ENCODE assay signal across 25 cellular contexts in genomic region chr17:21495281-21495680, GRCh38.
A peak's percentile ranks its signal among the peaks of the same experiment; 100 is the strongest.
DNase-seq lines count a peak whose midpoint lies in the region; ATAC-seq, FAIRE-seq and TF ChIP-seq lines count a peak whose summit lies in the region.
"Had no signal": no experiment of that assay in that cellular context is flagged by ENCODE, and none has a peak within 500 bp of the region (broad histone marks: within the 10 kb centered on the region; RNA-seq: fewer than 3 reads in every experiment).

No MANE protein-coding gene starts in this region.

- no peaks in the 10 kb centered on the region for H3K79me2 ChIP-seq in H1 (ENCODE audit: control insufficient read depth in 1 of 2, insufficient read depth in 2 of 2, low read length in 2 of 2)

- FAIRE-seq in H1 (lab: Jason Lieb, UNC), result no peak
- FAIRE-seq: endothelial cell of umbilical vein, GM12891, islet of Langerhans had no signal

- H3K4me1 ChIP-seq in BE2C (no peaks in the 10 kb centered on the region), H1 (replicated peaks in 1 of 4; ENCODE audit: control insufficient read depth in 3 of 4, insufficient read depth in 4 of 4, low read length in 3 of 4) (peaks cover 0 to 2% (median 0%) of the 10 kb centered on the region in 4 experiments; a peak in 2 of 7 replicates)
- H3K4me1 ChIP-seq: BLaER1 treated with 17β-estradiol and CSF1 and Interleukin-3, amounts not matched to agents 10 nM and 100 nM; breast epithelium; left lung; prostate gland; right lobe of liver; stomach had no signal

- H3K4me3 ChIP-seq in BE2C (ENCODE audit: low read depth, low read length), result no peak overlapping the region
- no peak overlapping the region for H3K4me3 ChIP-seq in H1 (ENCODE audit: extremely low read depth in 1 of 4, insufficient read depth in 2 of 4, low read depth in 3 of 4, low read length in 4 of 4)
- H3K4me3 ChIP-seq: BLaER1 treated with 17β-estradiol and CSF1 and Interleukin-3, amounts not matched to agents 10 nM and 100 nM; breast epithelium; left lung; prostate gland; right lobe of liver; stomach had no signal

- H4K5ac ChIP-seq in H1 (ENCODE audit: insufficient read length, low read depth, low read length), result no peak overlapping the region

- TF ChIP-seq CTCF in BE2C (IDR thresholded peaks at IDR 0.05; ENCODE audit: low read depth, low read length) (no peak), H1 (IDR thresholded peaks at IDR 0.05; ENCODE audit: control extremely low read depth in 1 of 3, insufficient read depth in 1 of 3, low read depth in 1 of 3, low read length in 3 of 3) (no peak)

- H3K4ac ChIP-seq in H1 (replicated peaks; ENCODE audit: insufficient read length, low read depth, low read length), result no peak overlapping the region

- no peak overlapping the region for H2BK20ac ChIP-seq in H1 (ENCODE audit: low read length)

- peak overlapping the region; percentile 63; the same call in 1 of the 2 replicates for H2BK12ac ChIP-seq in H1 (ENCODE audit: low read depth, low read length)

- no peak overlapping the region for H3K27ac ChIP-seq in H1 (ENCODE audit: low read depth, low read length)
- H3K27ac ChIP-seq: BLaER1 treated with 17β-estradiol and CSF1 and Interleukin-3, amounts not matched to agents 10 nM and 100 nM; breast epithelium; left lung; prostate gland; right lobe of liver; stomach had no signal

- no peak overlapping the region for H2BK120ac ChIP-seq in H1 (replicated peaks; ENCODE audit: low read depth, low read length)

- ATAC-seq in GM18907 (IDR thresholded peaks at IDR 0.05; ENCODE audit: unreplicated experiment), result no peak
- ATAC-seq: activated naive CD4-positive, alpha-beta T cell treated with anti-CD3 and anti-CD28 coated beads, Interleukin-2, amount 50 U/mL, for 72 hours; activated T-helper 17 cell treated with anti-CD3 and anti-CD28 coated beads, Interleukin-2, amount 50 U/mL, for 72 hours; left lung; naive thymus-derived CD8-positive, alpha-beta T cell; PC-3; right lobe of liver had no signal

- POLR2A ChIA-PET in H1 (lab: Charles Lee; ENCODE audit: partially characterized antibody), result no interaction called here

- no peak overlapping the region for H3K56ac ChIP-seq in H1 (replicated peaks; ENCODE audit: insufficient read length, low read depth, low read length)

- no peak for TF ChIP-seq RAD21 in H1 (IDR thresholded peaks at IDR 0.05 in 1 of 2, conservative IDR thresholded peaks at IDR 0.05 in 1 of 2; ENCODE audit: low read depth in 2 of 2, low read length in 2 of 2)

- H4K8ac ChIP-seq in H1 (ENCODE audit: extremely low read depth, insufficient read depth, low read length), result no peak overlapping the region

- H3K23ac ChIP-seq in H1 (ENCODE audit: insufficient read length), result no peak overlapping the region

- H3K9ac ChIP-seq in H1 (replicated peaks in 1 of 4; ENCODE audit: extremely low read depth in 1 of 4, low read depth in 3 of 4, low read length in 3 of 4), result no peak overlapping the region
- H3K9ac ChIP-seq: BLaER1 treated with 17β-estradiol and CSF1 and Interleukin-3, amounts not matched to agents 10 nM and 100 nM had no signal

- H2AFZ ChIP-seq in H1 (ENCODE audit: low read length), result no peak overlapping the region

- TF ChIP-seq POLR2A in H1 (IDR thresholded peaks at IDR 0.05; ENCODE audit: control extremely low read depth in 1 of 2, low read depth in 2 of 2, low read length in 2 of 2), result no peak

- H4K91ac ChIP-seq in H1 (replicated peaks; ENCODE audit: insufficient read length, low read length), result no peak overlapping the region

- no peaks in the 10 kb centered on the region for H3K79me1 ChIP-seq in H1 (ENCODE audit: low read depth, low read length)

- TF ChIP-seq EP300 in H1 (IDR thresholded peaks at IDR 0.05; ENCODE audit: borderline replicate concordance in 1 of 2, low read depth in 2 of 2, low read length in 2 of 2), result no peak

- no peak overlapping the region for H2BK5ac ChIP-seq in H1 (ENCODE audit: low read depth, low read length)

- no peak overlapping the region for H3K4me2 ChIP-seq in H1 (ENCODE audit: insufficient read depth in 1 of 2, low read depth in 2 of 2, low read length in 2 of 2)
- H3K4me2 ChIP-seq: BLaER1 treated with 17β-estradiol and CSF1 and Interleukin-3, amounts not matched to agents 10 nM and 100 nM had no signal

- H3K9me3 ChIP-seq in BE2C (no peaks in the 10 kb centered on the region), H1 (ENCODE audit: insufficient read depth in 2 of 2, low read depth in 1 of 2, low read length in 1 of 2) (no peaks in the 10 kb centered on the region)
- H3K9me3 ChIP-seq: BLaER1 treated with 17β-estradiol and CSF1 and Interleukin-3, amounts not matched to agents 10 nM and 100 nM; breast epithelium; left lung; prostate gland; right lobe of liver; stomach had no signal

- H4K20me1 ChIP-seq in H1 (replicated peaks in 1 of 2; ENCODE audit: control insufficient read depth in 1 of 2, insufficient read depth in 2 of 2, low read length in 2 of 2), result no peaks in the 10 kb centered on the region
- H4K20me1 ChIP-seq: BLaER1 treated with 17β-estradiol and CSF1 and Interleukin-3, amounts not matched to agents 10 nM and 100 nM had no signal

- no peak overlapping the region for H2AK5ac ChIP-seq in H1 (ENCODE audit: low read depth, low read length)

- H2BK15ac ChIP-seq in H1 (ENCODE audit: low read length), result no peak overlapping the region

- H3K27me3 ChIP-seq in BE2C, result no peaks in the 10 kb centered on the region
- no peaks in the 10 kb centered on the region for H3K27me3 ChIP-seq in H1 (replicated peaks in 1 of 4; ENCODE audit: control insufficient read depth in 3 of 4, extremely low read depth in 1 of 4, insufficient read depth in 3 of 4, low read length in 3 of 4)
- H3K27me3 ChIP-seq: BLaER1 treated with 17β-estradiol and CSF1 and Interleukin-3, amounts not matched to agents 10 nM and 100 nM; right lobe of liver had no signal

- CTCF ChIA-PET in H1 (lab: Charles Lee; ENCODE audit: partially characterized antibody), result interaction anchor here (1.1 to 3.8 kb wide), 2 partner anchors 17 to 38 kb away, joined by 3 to 15 read pairs; no protein-coding TSS in a partner anchor

- no peak overlapping the region for H3K14ac ChIP-seq in H1 (ENCODE audit: insufficient read length)

- WGBS in H1 (ENCODE audit: extremely low coverage in 1 of 2, insufficient coverage in 1 of 2, insufficient read length in 1 of 2, insufficient replicate concordance in 2 of 2, low coverage in 1 of 2, low lambda C conversion rate in 2 of 2, missing lambda C conversion rate in 1 of 2), 2 experiments, result 87% methylated on average over 8 of the region's 8 CpGs; no CpG with 5 or more reads in 1 of the 2 experiments

- DNase-seq in BE2C (peak; percentile 21), NCI-H1092 (lab: John Stamatoyannopoulos, UW) (peak; percentile 48), H1 (ENCODE audit: low read depth in 1 of 2, low spot score in 2 of 2) (no peak), myocyte (ENCODE audit: low read depth) (peak; percentile 18), UCSD-AML1 (lab: John Stamatoyannopoulos, UW; ENCODE audit: unreplicated experiment) (no peak), ureter (ENCODE audit: low spot score) (no peak)
- DNase-seq: activated CD4-positive, alpha-beta memory T cell treated with anti-CD3 and anti-CD28 coated beads, Interleukin-2, amount 10 ng/mL, durations not matched to agents 7 days and 5 days; left lung; naive thymus-derived CD8-positive, alpha-beta T cell; NCI-H1694; NCI-H510A; NK-92 treated with Interleukin-12 subunit alpha and Interleukin-12 subunit beta, amount 100 ng/mL, for 24 hours; PC-3; right lobe of liver; stimulated activated CD4-positive, alpha-beta T cell treated with anti-CD3 and anti-CD28 coated beads, Interleukin-4, amount 100 ng/mL, for 1 hour; stomach had no signal

- H3K36me3 ChIP-seq in BE2C, result no peaks in the 10 kb centered on the region
- H3K36me3 ChIP-seq in H1 (ENCODE audit: control insufficient read depth in 2 of 4, insufficient read depth in 4 of 4, low read length in 3 of 4), result no peaks in the 10 kb centered on the region
- H3K36me3 ChIP-seq: BLaER1 treated with 17β-estradiol and CSF1 and Interleukin-3, amounts not matched to agents 10 nM and 100 nM; breast epithelium; left lung; prostate gland; right lobe of liver; stomach had no signal

- H3K18ac ChIP-seq in H1 (ENCODE audit: extremely low read depth, low read length), result no peak overlapping the region

- no peaks in the 10 kb centered on the region; the same call in 1 of the 2 replicates for H3K23me2 ChIP-seq in H1 (ENCODE audit: low read depth, low read length)

TF ChIP-seq in H1, 55 proteins besides CTCF, POLR2A, EP300 and RAD21 (continues in another document):
- TF ChIP-seq TCF12 (IDR thresholded peaks at IDR 0.05; ENCODE audit: low read depth, low read length) (no peak), RFX5 (IDR thresholded peaks at IDR 0.05; ENCODE audit: borderline replicate concordance, low read depth, low read length) (no peak), TEAD4 (IDR thresholded peaks at IDR 0.05; ENCODE audit: low read depth, low read length) (no peak), POU5F1 (IDR thresholded peaks at IDR 0.05; ENCODE audit: low read depth, low read length) (no peak)
- TF ChIP-seq, protein P1, sequence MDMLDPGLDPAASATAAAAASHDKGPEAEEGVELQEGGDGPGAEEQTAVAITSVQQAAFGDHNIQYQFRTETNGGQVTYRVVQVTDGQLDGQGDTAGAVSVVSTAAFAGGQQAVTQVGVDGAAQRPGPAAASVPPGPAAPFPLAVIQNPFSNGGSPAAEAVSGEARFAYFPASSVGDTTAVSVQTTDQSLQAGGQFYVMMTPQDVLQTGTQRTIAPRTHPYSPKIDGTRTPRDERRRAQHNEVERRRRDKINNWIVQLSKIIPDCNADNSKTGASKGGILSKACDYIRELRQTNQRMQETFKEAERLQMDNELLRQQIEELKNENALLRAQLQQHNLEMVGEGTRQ (IDR thresholded peaks at IDR 0.05; ENCODE audit: low read length), result no peak
- TF ChIP-seq, protein P2, sequence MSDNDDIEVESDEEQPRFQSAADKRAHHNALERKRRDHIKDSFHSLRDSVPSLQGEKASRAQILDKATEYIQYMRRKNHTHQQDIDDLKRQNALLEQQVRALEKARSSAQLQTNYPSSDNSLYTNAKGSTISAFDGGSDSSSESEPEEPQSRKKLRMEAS (IDR thresholded peaks at IDR 0.05), result no peak

Comparison
In these comparisons a context has a peak if more than half of its experiments do, and no peak if none do; other contexts are left out.
1. DNase-seq: peak in BE2C (single experiment), NCI-H1092 (single experiment) and myocyte (single experiment); none in H1 (0 of 2), UCSD-AML1 (single experiment) and ureter (single experiment).